In genomic region chr1:2231667-2232254, GRCh38 we compare ENCODE assay signal across 8 cellular contexts. TPM values are rescaled to one million over a fixed set of nuclear protein-coding genes. Genes with fewer than 3 reads are reported as not detected.
DNase-seq lines count a peak whose midpoint lies in the region; ATAC-seq and TF ChIP-seq lines count a peak whose summit lies in the region.

No MANE protein-coding gene starts in this region.

- H3K4me3 Mint-ChIP-seq in activated T-cell treated with anti-CD3 and anti-CD28 coated beads, Interleukin-2, amount 50 U/mL, for 4 hours: peak overlapping the region; percentile 95

- 12% methylated on average over 21 of the region's 21 CpGs for WGBS in esophagus muscularis mucosa

- no peaks in the 10 kb centered on the region for H3K27me3 ChIP-seq in esophagus muscularis mucosa

- no peak for TF ChIP-seq EP300 in esophagus muscularis mucosa (IDR thresholded peaks at IDR 0.05)

- TF ChIP-seq POLR2A in esophagus muscularis mucosa (IDR thresholded peaks at IDR 0.05; ENCODE audit: low read depth): no peak

- intact Hi-C loops in esophagus muscularis mucosa (cut with DNase I): loop anchor here (5.0 kb wide), 2 partner anchors 34 to 66 kb away; no protein-coding TSS in a partner anchor

- H3K36me3 Mint-ChIP-seq in activated T-cell treated with anti-CD3 and anti-CD28 coated beads, Interleukin-2, amount 50 U/mL, for 4 hours (ENCODE audit: insufficient read depth): no peaks in the 10 kb centered on the region

- peaks cover 59% of the 10 kb centered on the region for H3K4me1 Mint-ChIP-seq in activated T-cell treated with anti-CD3 and anti-CD28 coated beads, Interleukin-2, amount 50 U/mL, for 4 hours (ENCODE audit: low read depth)

- peaks cover 70 to 82% (median 77%) of the 10 kb centered on the region in 4 donors for H3K4me1 ChIP-seq in esophagus muscularis mucosa

- no peaks in the 10 kb centered on the region for H3K36me3 ChIP-seq in esophagus muscularis mucosa

- DNase-seq in NCI-H526 treated with DMSO at 0.1 percent for 48 hours (lab: John Stamatoyannopoulos, UW): peak; percentile 50
- DNase-seq in activated T-cell treated with anti-CD3 and anti-CD28 coated beads, Interleukin-2, amount 50 U/mL, for 4 hours: peak; percentile 67
- DNase-seq in esophagus muscularis mucosa (ENCODE audit: extremely low spot score): no peak
- DNase-seq in myocyte (ENCODE audit: low read depth): peak; percentile 79
- peak; percentile 76 for DNase-seq in stimulated activated naive CD8-positive, alpha-beta T cell treated with anti-CD3 and anti-CD28 coated beads, Interleukin-15, Interleukin-2, amounts not matched to agents 100 U/mL and 50 U/mL, for 24 hours

- H3K4me3 ChIP-seq in esophagus muscularis mucosa: peak overlapping the region; percentile 74 to 96 (median 81)

- H3K27me3 Mint-ChIP-seq in activated T-cell treated with anti-CD3 and anti-CD28 coated beads, Interleukin-2, amount 50 U/mL, for 4 hours (ENCODE audit: low read depth): no peaks in the 10 kb centered on the region

- no peak for ATAC-seq in activated T-cell treated with anti-CD3 and anti-CD28 coated beads, Interleukin-2, amount 50 U/mL, for 4 hours
- no peak for ATAC-seq in stimulated activated naive CD8-positive, alpha-beta T cell treated with anti-CD3 and anti-CD28 coated beads, Interleukin-15, Interleukin-2, amounts not matched to agents 100 U/mL and 50 U/mL, for 24 hours
- ATAC-seq in GM18511 (IDR thresholded peaks at IDR 0.05; ENCODE audit: unreplicated experiment) (no peak), HG03342 (IDR thresholded peaks at IDR 0.05; ENCODE audit: unreplicated experiment) (no peak)

- H3K27ac ChIP-seq in C4-2B (peak overlapping the region; percentile 92), esophagus muscularis mucosa (replicated peaks in 1 of 4) (peak overlapping the region; percentile 89 to 94 (median 92))

- TF ChIP-seq CTCF in C4-2B (conservative IDR thresholded peaks at IDR 0.05): no peak
- no peak for TF ChIP-seq CTCF in esophagus muscularis mucosa (IDR thresholded peaks at IDR 0.05)

- no peaks in the 10 kb centered on the region for H3K9me3 Mint-ChIP-seq in activated T-cell treated with anti-CD3 and anti-CD28 coated beads, Interleukin-2, amount 50 U/mL, for 4 hours

- no peaks in the 10 kb centered on the region for H3K9me3 ChIP-seq in esophagus muscularis mucosa

RNA-seq across cellular contexts. Expression of gene SKI, which starts 3.6 kb away (rescaled TPM):
- 10 to 100 TPM; 43.8 to 45.2 (median 44.7) TPM for total RNA-seq in activated T-cell treated with anti-CD3 and anti-CD28 coated beads, Interleukin-2, amount 50 U/mL, for 4 hours
- total RNA-seq in esophagus muscularis mucosa: 100 to 1,000 TPM in 2 of 4 donors, 10 to 100 TPM in 2; 70.1 to 190 (median 124) TPM
- 12.1 and 15.2 TPM in 2 replicates for total RNA-seq in myocyte
- polyA plus RNA-seq in myocyte (2012): 34.7 TPM

RNA-seq across cellular contexts. Expression of gene FAAP20, which starts 37.2 kb away (rescaled TPM):
- 10 to 100 TPM; 67.8 to 82.3 (median 69.9) TPM for total RNA-seq in activated T-cell treated with anti-CD3 and anti-CD28 coated beads, Interleukin-2, amount 50 U/mL, for 4 hours
- 10 to 100 TPM; 37.9 to 81.7 (median 55.7) TPM for total RNA-seq in esophagus muscularis mucosa
- total RNA-seq in myocyte: 37.3 and 43.0 TPM in 2 replicates
- 64.9 TPM for polyA plus RNA-seq in myocyte (2012)
